ENCODE assay signal across 25 cellular contexts in genomic region chr4:165584916-165585315, GRCh38.
"Had no signal": no experiment of that assay in that cellular context is flagged by ENCODE, and none has a peak within 500 bp of the region (broad histone marks: within the 10 kb centered on the region; RNA-seq: fewer than 3 reads in every experiment).

No MANE protein-coding gene starts in this region.

- FAIRE-seq: endometrium, islet of Langerhans had no signal

- H3K4me1 ChIP-seq: colonic mucosa, gastrocnemius medialis, left lung, lower lobe of right lung had no signal

- H3K9me3 ChIP-seq: colonic mucosa, esophagus squamous epithelium, gastrocnemius medialis, left lung, lower lobe of right lung, mucosa of descending colon had no signal

- H3K27ac ChIP-seq: colonic mucosa, epithelial cell of prostate, esophagus squamous epithelium, gastrocnemius medialis, heart right ventricle, left lung, lower lobe of right lung had no signal

- H3K4me3 ChIP-seq: colonic mucosa, esophagus squamous epithelium, gastrocnemius medialis, heart right ventricle, left lung, lower lobe of right lung, mucosa of descending colon had no signal

- ATAC-seq: effector memory CD8-positive, alpha-beta T cell; esophagus mucosa; gastrocnemius medialis; heart right ventricle; left cardiac atrium; left lung; left ventricle myocardium superior; lower lobe of right lung; mucosa of descending colon had no signal

- H3K36me3 ChIP-seq: colonic mucosa, esophagus squamous epithelium, gastrocnemius medialis, heart right ventricle, left lung, lower lobe of right lung had no signal

- DNase-seq: colonic mucosa; cortex of kidney; effector CD8-positive, alpha-beta T cell; effector memory CD8-positive, alpha-beta T cell; endodermal cell; erythroblast; esophagus squamous epithelium; foreskin fibroblast; foreskin melanocyte; gastrocnemius medialis; glutamatergic neuron; head of caudate nucleus; heart right ventricle; hippocampal formation; left cardiac atrium; left lung; left ventricle myocardium superior; lower lobe of right lung; mesenchymal stem cell; mucosa of descending colon; naive B cell had no signal

- H3K27me3 ChIP-seq: colonic mucosa, esophagus squamous epithelium, gastrocnemius medialis, heart right ventricle, left lung had no signal
